Comparison of ENCODE assay signal across 8 cellular contexts in genomic region chr2:26185304-26185928, GRCh38. TPM values are rescaled to one million over a fixed set of nuclear protein-coding genes. Genes with fewer than 3 reads are reported as not detected.
A peak's percentile ranks its signal among the peaks of the same experiment; 100 is the strongest.
DNase-seq lines count a peak whose midpoint lies in the region; ATAC-seq, FAIRE-seq and TF ChIP-seq lines count a peak whose summit lies in the region.

No MANE protein-coding gene starts in this region.

- H3K4me2 ChIP-seq in HepG2 (ENCODE audit: low read depth, low read length), result peak overlapping the region; percentile 42; the same call in 1 of the 2 replicates

- CTCF ChIA-PET in HepG2 (lab: Yijun Ruan, JAX; ENCODE audit: low intra/inter-chr PET ratio, low total read pairs), result no interaction called here

- no peak overlapping the region for H3K27ac ChIP-seq in HepG2 (ENCODE audit: extremely low read length, insufficient read depth, low read length)
- no peak overlapping the region for H3K27ac ChIP-seq in subcutaneous abdominal adipose tissue (ENCODE audit: low read depth, low read length)

- TSS peak; percentile 64 for BruUV-seq in HepG2 (replicated peaks; lab: Mats Ljungman, UMichigan)

- no peaks in the 10 kb centered on the region for H4K20me1 ChIP-seq in HepG2 (ENCODE audit: insufficient read depth, low read length)

- H3K36me3 ChIP-seq in HepG2 (replicated peaks in 1 of 2; ENCODE audit: control insufficient read depth in 1 of 2, insufficient read depth in 2 of 2, low read length in 2 of 2) (peaks cover under 1 to 1% of the 10 kb centered on the region in 2 experiments; a peak in 3 of 5 replicates), subcutaneous abdominal adipose tissue (ENCODE audit: control insufficient read depth in 5 of 5, insufficient read depth in 5 of 5, low read length in 5 of 5) (peaks cover 0 to 13% (median 8%) of the 10 kb centered on the region in 5 donors)

- peaks cover 7% of the 10 kb centered on the region for H3K27me3 Mint-ChIP-seq in activated CD4-positive, alpha-beta T cell treated with anti-CD3 and anti-CD28 coated beads, Interleukin-2, amount 10 ng/mL, durations not matched to agents 24 days and 14 days
- peaks cover 9% of the 10 kb centered on the region for H3K27me3 Mint-ChIP-seq in activated naive CD8-positive, alpha-beta T cell treated with anti-CD3 and anti-CD28 coated beads, Interleukin-2, amount 10 ng/mL, durations not matched to agents 7 days and 5 days

- FAIRE-seq in HepG2 (lab: Jason Lieb, UNC), result no peak

- TF ChIP-seq EP300 in HepG2 (IDR thresholded peaks at IDR 0.05; ENCODE audit: low read depth in 2 of 2, low read length in 2 of 2) (no peak), HepG2 (CRISPR knock-in tag; IDR thresholded peaks at IDR 0.05; ENCODE audit: borderline replicate concordance) (no peak)

- intact Hi-C loops in activated CD4-positive, alpha-beta T cell treated with anti-CD3 and anti-CD28 coated beads, Interleukin-2, amount 10 ng/mL, durations not matched to agents 24 days and 14 days (cut with micrococcal nuclease), result no loop called here
- intact Hi-C loops in HepG2 (cut with micrococcal nuclease; ENCODE audit: unreplicated experiment), result no loop called here

- H3K9me3 Mint-ChIP-seq in activated CD4-positive, alpha-beta T cell treated with anti-CD3 and anti-CD28 coated beads, Interleukin-2, amount 10 ng/mL, durations not matched to agents 24 days and 14 days, result no peaks in the 10 kb centered on the region
- H3K9me3 Mint-ChIP-seq in activated naive CD8-positive, alpha-beta T cell treated with anti-CD3 and anti-CD28 coated beads, Interleukin-2, amount 10 ng/mL, durations not matched to agents 7 days and 5 days, result no peaks in the 10 kb centered on the region

- peak overlapping the region; percentile 58 for H3K27ac Mint-ChIP-seq in activated CD4-positive, alpha-beta T cell treated with anti-CD3 and anti-CD28 coated beads, Interleukin-2, amount 10 ng/mL, durations not matched to agents 24 days and 14 days
- peak overlapping the region; percentile 73 for H3K27ac Mint-ChIP-seq in activated naive CD8-positive, alpha-beta T cell treated with anti-CD3 and anti-CD28 coated beads, Interleukin-2, amount 10 ng/mL, durations not matched to agents 7 days and 5 days

- ATAC-seq in activated naive CD8-positive, alpha-beta T cell treated with anti-CD3 and anti-CD28 coated beads, Interleukin-2, amount 10 ng/mL, durations not matched to agents 7 days and 5 days (ENCODE audit: low read depth), result no peak
- ATAC-seq in HepG2 (no peak), GM18909 (IDR thresholded peaks at IDR 0.05; ENCODE audit: poor library complexity, unreplicated experiment) (no peak)

- H3K36me3 Mint-ChIP-seq in activated CD4-positive, alpha-beta T cell treated with anti-CD3 and anti-CD28 coated beads, Interleukin-2, amount 10 ng/mL, durations not matched to agents 24 days and 14 days (ENCODE audit: low read depth), result no peaks in the 10 kb centered on the region
- no peaks in the 10 kb centered on the region for H3K36me3 Mint-ChIP-seq in activated naive CD8-positive, alpha-beta T cell treated with anti-CD3 and anti-CD28 coated beads, Interleukin-2, amount 10 ng/mL, durations not matched to agents 7 days and 5 days

- H3K4me3 ChIP-seq in HepG2 (replicated peaks in 1 of 3; ENCODE audit: insufficient read depth in 1 of 3, low read depth in 2 of 3, low read length in 3 of 3) (peak overlapping the region in 2 of 3 experiments; percentile 40; a peak in 3 of 6 replicates), subcutaneous abdominal adipose tissue (ENCODE audit: low read depth in 1 of 5, low read length in 5 of 5) (peak overlapping the region; percentile 63 to 73 (median 68))

- H2AFZ ChIP-seq in HepG2 (ENCODE audit: low read length), result no peak overlapping the region

- in situ Hi-C loops in HepG2 (cut with HindIII; ENCODE audit: extremely low pct_ligation_motif_present, low pct_unique_long_range_greater_than_20kb), result no loop called here

- DNase-seq in activated CD4-positive, alpha-beta T cell treated with anti-CD3 and anti-CD28 coated beads, Interleukin-2, amount 10 ng/mL, durations not matched to agents 24 days and 14 days, result no peak
- no peak for DNase-seq in activated CD4-positive, alpha-beta T cell treated with anti-CD3 and anti-CD28 coated beads for 48 hours
- no peak for DNase-seq in activated naive CD8-positive, alpha-beta T cell treated with anti-CD3 and anti-CD28 coated beads, Interleukin-2, amount 10 ng/mL, durations not matched to agents 7 days and 5 days
- no peak for DNase-seq in HepG2 (ENCODE audit: low spot score)
- no peak for DNase-seq in activated gamma-delta T cell treated with Interleukin-2 at 50 U/mL for 16 hours
- no peak for DNase-seq in stimulated activated CD4-positive, alpha-beta T cell treated with anti-CD3 and anti-CD28 coated beads, Interleukin-2, amount 100 ng/mL, for 24 hours

- H3K27me3 ChIP-seq in HepG2 (ENCODE audit: control insufficient read depth in 1 of 2, insufficient read depth in 2 of 2, low read length in 2 of 2) (peaks cover 2 to 20% of the 10 kb centered on the region in 2 experiments; a peak in 3 of 5 replicates), subcutaneous abdominal adipose tissue (ENCODE audit: control insufficient read depth in 5 of 5, insufficient read depth in 4 of 5, low read length in 5 of 5) (peaks cover 0 to 3% (median 0%) of the 10 kb centered on the region in 5 donors)

- WGBS in HepG2 (ENCODE audit: low lambda C conversion rate), result 68% methylated on average over 19 of the region's 20 CpGs

- H3K4me1 ChIP-seq in HepG2 (ENCODE audit: insufficient read depth, low read length), result peaks cover 9% of the 10 kb centered on the region
- H3K4me1 ChIP-seq in subcutaneous abdominal adipose tissue (ENCODE audit: control insufficient read depth in 5 of 5, insufficient read depth in 5 of 5, low read length in 5 of 5), result peaks cover 3 to 24% (median 24%) of the 10 kb centered on the region in 5 donors

- no peak for TF ChIP-seq RAD21 in HepG2 (CRISPR knock-in tag; IDR thresholded peaks at IDR 0.05)

- H3K9me3 ChIP-seq in HepG2 (ENCODE audit: low read length) (no peaks in the 10 kb centered on the region), subcutaneous abdominal adipose tissue (ENCODE audit: control insufficient read depth in 5 of 5, low read length in 5 of 5) (no peaks in the 10 kb centered on the region)

- H3K79me2 ChIP-seq in HepG2 (ENCODE audit: insufficient read depth, low read length), result no peaks in the 10 kb centered on the region

- POLR2A ChIA-PET in activated naive CD8-positive, alpha-beta T cell treated with anti-CD3 and anti-CD28 coated beads, Interleukin-2, amount 10 ng/mL, durations not matched to agents 7 days and 5 days (lab: Charles Lee), result interaction anchor here (0.5 to 2.3 kb wide), 9 partner anchors 17 to 802 kb away, joined by 3 to 10 read pairs (median 5); partner anchors contain the start of genes ASXL2 and SELENOI
- POLR2A ChIA-PET in HepG2 (lab: Yijun Ruan, JAX), result no interaction called here

- no peak for TF ChIP-seq CTCF in HepG2 (CRISPR knock-in tag; IDR thresholded peaks at IDR 0.05)

- H3K9ac ChIP-seq in HepG2 (ENCODE audit: insufficient read depth, low read depth, low read length) (no peak overlapping the region), subcutaneous abdominal adipose tissue (ENCODE audit: low read length in 5 of 5) (peak overlapping the region; percentile 59 to 80 (median 70))

- H3K4me3 Mint-ChIP-seq in activated CD4-positive, alpha-beta T cell treated with anti-CD3 and anti-CD28 coated beads, Interleukin-2, amount 10 ng/mL, durations not matched to agents 24 days and 14 days, result peak overlapping the region; percentile 83
- H3K4me3 Mint-ChIP-seq in activated naive CD8-positive, alpha-beta T cell treated with anti-CD3 and anti-CD28 coated beads, Interleukin-2, amount 10 ng/mL, durations not matched to agents 7 days and 5 days, result peak overlapping the region; percentile 81

- peaks cover 13% of the 10 kb centered on the region for H3K4me1 Mint-ChIP-seq in activated CD4-positive, alpha-beta T cell treated with anti-CD3 and anti-CD28 coated beads, Interleukin-2, amount 10 ng/mL, durations not matched to agents 24 days and 14 days
- H3K4me1 Mint-ChIP-seq in activated naive CD8-positive, alpha-beta T cell treated with anti-CD3 and anti-CD28 coated beads, Interleukin-2, amount 10 ng/mL, durations not matched to agents 7 days and 5 days, result peaks cover 14% of the 10 kb centered on the region

- no peak for TF ChIP-seq POLR2A in HepG2 (IDR thresholded peaks at IDR 0.05; ENCODE audit: insufficient read depth in 1 of 2, low read depth in 2 of 2, low read length in 2 of 2)

RNA-seq across cellular contexts. Expression of gene GAREM2, which starts 12.5 kb away (rescaled TPM):
- 7.9 and 8.2 TPM in 2 replicates for total RNA-seq in activated CD4-positive, alpha-beta T cell treated with anti-CD3 and anti-CD28 coated beads, Interleukin-2, amount 10 ng/mL, durations not matched to agents 24 days and 14 days
- total RNA-seq in activated naive CD8-positive, alpha-beta T cell treated with anti-CD3 and anti-CD28 coated beads, Interleukin-2, amount 10 ng/mL, durations not matched to agents 7 days and 5 days, result 1 to 10 TPM; 4.1 to 4.9 TPM
- 0.31 and 0.38 TPM in 2 replicates for total RNA-seq in HepG2 (2016; rRNA removed; fragmentation: Illumina TruSeq; extraction: Trizol)
- 0.10 and 0.18 TPM in 2 replicates for total RNA-seq in HepG2 (2016; cell fraction: cytosol; rRNA removed; fragmentation: Illumina TruSeq; extraction: Trizol; ENCODE audit: low read depth)
- 0.35 and 0.36 TPM in 2 replicates for total RNA-seq in HepG2 (2016; cell fraction: insoluble cytoplasmic fraction; rRNA removed; fragmentation: Illumina TruSeq; extraction: Trizol)
- 0.55 and 0.62 TPM in 2 replicates for total RNA-seq in HepG2 (2016; cell fraction: membrane; rRNA removed; fragmentation: Illumina TruSeq; extraction: Trizol)
- total RNA-seq in HepG2 (2016; cell fraction: nucleus; rRNA removed; fragmentation: Illumina TruSeq; extraction: Trizol), result 0.28 and 0.94 TPM in 2 replicates
- 0.29 and 0.37 TPM in 2 replicates for polyA plus RNA-seq in HepG2 (2011; rRNA removed)
- 0.25 and 0.29 TPM in 2 replicates for polyA plus RNA-seq in HepG2 (2011; cell fraction: cytosol; rRNA removed)
- polyA plus RNA-seq in HepG2 (2011; cell fraction: nucleus; rRNA removed), result 0.54 and 0.56 TPM in 2 replicates
- polyA plus RNA-seq in HepG2 (2012), result 0.31 and 0.47 TPM in 2 replicates
- 0.35 and 0.49 TPM in 2 replicates for polyA plus RNA-seq in HepG2 (2016; cell fraction: cytosol; fragmentation: Illumina TruSeq; extraction: Trizol; ENCODE audit: low read depth)
- 0.88 and 1.2 TPM in 2 replicates for polyA plus RNA-seq in HepG2 (2016; cell fraction: insoluble cytoplasmic fraction; fragmentation: Illumina TruSeq; extraction: Trizol; ENCODE audit: low read depth)
- polyA plus RNA-seq in HepG2 (2016; cell fraction: membrane; fragmentation: Illumina TruSeq; extraction: Trizol; ENCODE audit: low read depth), result 0.48 and 0.61 TPM in 2 replicates
- polyA plus RNA-seq in HepG2 (2016; cell fraction: nucleus; fragmentation: Illumina TruSeq; extraction: Trizol; ENCODE audit: insufficient read depth, low read depth), result 0.59 and 1.1 TPM in 2 replicates
- 1.0 TPM in 1 of 2 replicates, not detected in the other for polyA minus RNA-seq in HepG2 (2011; rRNA and poly(A)+ RNA removed; ENCODE audit: low replicate concordance)
- 0.35 and 1.1 TPM in 2 replicates for polyA minus RNA-seq in HepG2 (2011; cell fraction: cytosol; rRNA and poly(A)+ RNA removed)
- 0.25 and 0.26 TPM in 2 replicates for polyA minus RNA-seq in HepG2 (2011; cell fraction: nucleus; rRNA and poly(A)+ RNA removed)

RNA-seq across cellular contexts. Expression of gene HADHA, which starts 59.0 kb away (rescaled TPM):
- total RNA-seq in activated CD4-positive, alpha-beta T cell treated with anti-CD3 and anti-CD28 coated beads, Interleukin-2, amount 10 ng/mL, durations not matched to agents 24 days and 14 days, result 110 and 112 TPM in 2 replicates
- 100 to 1,000 TPM; 104 to 113 TPM for total RNA-seq in activated naive CD8-positive, alpha-beta T cell treated with anti-CD3 and anti-CD28 coated beads, Interleukin-2, amount 10 ng/mL, durations not matched to agents 7 days and 5 days
- 270 and 385 TPM in 2 replicates for total RNA-seq in HepG2 (2016; rRNA removed; fragmentation: Illumina TruSeq; extraction: Trizol)
- 28.5 and 37.3 TPM in 2 replicates for total RNA-seq in HepG2 (2016; cell fraction: cytosol; rRNA removed; fragmentation: Illumina TruSeq; extraction: Trizol; ENCODE audit: low read depth)
- total RNA-seq in HepG2 (2016; cell fraction: insoluble cytoplasmic fraction; rRNA removed; fragmentation: Illumina TruSeq; extraction: Trizol), result 269 and 366 TPM in 2 replicates
- total RNA-seq in HepG2 (2016; cell fraction: membrane; rRNA removed; fragmentation: Illumina TruSeq; extraction: Trizol), result 91.6 and 115 TPM in 2 replicates
- 133 TPM in 2 replicates for total RNA-seq in HepG2 (2016; cell fraction: nucleus; rRNA removed; fragmentation: Illumina TruSeq; extraction: Trizol)
- 101 and 102 TPM in 2 replicates for polyA plus RNA-seq in HepG2 (2011; rRNA removed)
- polyA plus RNA-seq in HepG2 (2011; cell fraction: cytosol; rRNA removed), result 101 and 123 TPM in 2 replicates
- 35.5 and 47.7 TPM in 2 replicates for polyA plus RNA-seq in HepG2 (2011; cell fraction: nucleus; rRNA removed)
- polyA plus RNA-seq in HepG2 (2012), result 178 and 209 TPM in 2 replicates
- 28.3 and 35.5 TPM in 2 replicates for polyA plus RNA-seq in HepG2 (2016; cell fraction: cytosol; fragmentation: Illumina TruSeq; extraction: Trizol; ENCODE audit: low read depth)
- 311 and 319 TPM in 2 replicates for polyA plus RNA-seq in HepG2 (2016; cell fraction: insoluble cytoplasmic fraction; fragmentation: Illumina TruSeq; extraction: Trizol; ENCODE audit: low read depth)
- 67.7 and 83.6 TPM in 2 replicates for polyA plus RNA-seq in HepG2 (2016; cell fraction: membrane; fragmentation: Illumina TruSeq; extraction: Trizol; ENCODE audit: low read depth)
- 138 and 139 TPM in 2 replicates for polyA plus RNA-seq in HepG2 (2016; cell fraction: nucleus; fragmentation: Illumina TruSeq; extraction: Trizol; ENCODE audit: insufficient read depth, low read depth)
- 135 and 171 TPM in 2 replicates for polyA minus RNA-seq in HepG2 (2011; rRNA and poly(A)+ RNA removed; ENCODE audit: low replicate concordance)
- polyA minus RNA-seq in HepG2 (2011; cell fraction: cytosol; rRNA and poly(A)+ RNA removed), result 120 and 132 TPM in 2 replicates
- polyA minus RNA-seq in HepG2 (2011; cell fraction: nucleus; rRNA and poly(A)+ RNA removed), result 57.7 and 75.8 TPM in 2 replicates

RNA-seq across cellular contexts. Expression of gene HADHB, which starts 59.3 kb away (rescaled TPM):
- 81.2 and 86.6 TPM in 2 replicates for total RNA-seq in activated CD4-positive, alpha-beta T cell treated with anti-CD3 and anti-CD28 coated beads, Interleukin-2, amount 10 ng/mL, durations not matched to agents 24 days and 14 days
- total RNA-seq in activated naive CD8-positive, alpha-beta T cell treated with anti-CD3 and anti-CD28 coated beads, Interleukin-2, amount 10 ng/mL, durations not matched to agents 7 days and 5 days, result 10 to 100 TPM; 68.1 to 72.7 TPM
- total RNA-seq in HepG2 (2016; rRNA removed; fragmentation: Illumina TruSeq; extraction: Trizol), result 238 and 304 TPM in 2 replicates
- total RNA-seq in HepG2 (2016; cell fraction: cytosol; rRNA removed; fragmentation: Illumina TruSeq; extraction: Trizol; ENCODE audit: low read depth), result 27.8 and 28.9 TPM in 2 replicates
- 239 and 297 TPM in 2 replicates for total RNA-seq in HepG2 (2016; cell fraction: insoluble cytoplasmic fraction; rRNA removed; fragmentation: Illumina TruSeq; extraction: Trizol)
- total RNA-seq in HepG2 (2016; cell fraction: membrane; rRNA removed; fragmentation: Illumina TruSeq; extraction: Trizol), result 45.3 and 49.2 TPM in 2 replicates
- total RNA-seq in HepG2 (2016; cell fraction: nucleus; rRNA removed; fragmentation: Illumina TruSeq; extraction: Trizol), result 107 and 123 TPM in 2 replicates
- 97.1 and 112 TPM in 2 replicates for polyA plus RNA-seq in HepG2 (2011; rRNA removed)
- 101 and 128 TPM in 2 replicates for polyA plus RNA-seq in HepG2 (2011; cell fraction: cytosol; rRNA removed)
- polyA plus RNA-seq in HepG2 (2011; cell fraction: nucleus; rRNA removed), result 35.3 and 43.0 TPM in 2 replicates
- 78.1 and 124 TPM in 2 replicates for polyA plus RNA-seq in HepG2 (2012)
- 19.4 and 19.7 TPM in 2 replicates for polyA plus RNA-seq in HepG2 (2016; cell fraction: cytosol; fragmentation: Illumina TruSeq; extraction: Trizol; ENCODE audit: low read depth)
- polyA plus RNA-seq in HepG2 (2016; cell fraction: insoluble cytoplasmic fraction; fragmentation: Illumina TruSeq; extraction: Trizol; ENCODE audit: low read depth), result 261 and 264 TPM in 2 replicates
- polyA plus RNA-seq in HepG2 (2016; cell fraction: membrane; fragmentation: Illumina TruSeq; extraction: Trizol; ENCODE audit: low read depth), result 31.8 and 34.9 TPM in 2 replicates
- polyA plus RNA-seq in HepG2 (2016; cell fraction: nucleus; fragmentation: Illumina TruSeq; extraction: Trizol; ENCODE audit: insufficient read depth, low read depth), result 130 and 134 TPM in 2 replicates
- 138 and 239 TPM in 2 replicates for polyA minus RNA-seq in HepG2 (2011; rRNA and poly(A)+ RNA removed; ENCODE audit: low replicate concordance)
- polyA minus RNA-seq in HepG2 (2011; cell fraction: cytosol; rRNA and poly(A)+ RNA removed), result 86.5 and 95.1 TPM in 2 replicates
- polyA minus RNA-seq in HepG2 (2011; cell fraction: nucleus; rRNA and poly(A)+ RNA removed), result 71.3 and 79.6 TPM in 2 replicates
